Comparison of ENCODE assay signal across 19 cellular contexts in the genomic region with DNA sequence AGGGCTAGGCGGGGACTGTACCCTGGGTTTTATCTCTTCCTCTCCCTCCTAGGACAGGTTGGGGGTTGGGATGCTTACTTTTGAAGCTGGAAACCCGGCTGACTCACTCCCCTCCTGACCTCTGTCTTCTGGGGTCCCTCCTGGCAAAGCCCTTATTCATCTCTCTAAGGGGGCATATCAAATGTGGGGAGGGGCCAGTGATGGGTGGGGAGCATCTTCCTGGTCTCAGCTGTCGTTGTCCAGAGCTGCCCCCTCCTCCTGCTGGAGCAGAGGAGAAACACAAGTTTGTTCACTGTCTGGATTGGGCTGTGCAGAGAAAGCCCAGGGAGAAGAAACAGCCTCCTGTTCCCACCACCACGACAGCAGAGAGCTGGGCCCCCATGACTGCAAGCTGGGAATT.
DNase-seq lines count a peak whose midpoint lies in the region; ATAC-seq, FAIRE-seq and TF ChIP-seq lines count a peak whose summit lies in the region.
"Had no signal": no experiment of that assay in that cellular context is flagged by ENCODE, and none has a peak within 500 bp of the region (broad histone marks: within the 10 kb centered on the region; RNA-seq: fewer than 3 reads in every experiment).

No MANE protein-coding gene starts in this region.

- H3K9me1 ChIP-seq in K562 (ENCODE audit: control insufficient read depth, insufficient read depth, low read length) = no peaks in the 10 kb centered on the region

- no peaks in the 10 kb centered on the region for H3K79me2 ChIP-seq in mammary epithelial cell (ENCODE audit: insufficient read depth, low read length)
- peaks cover 23% of the 10 kb centered on the region; the same call in 2 of the 3 replicates for H3K79me2 ChIP-seq in K562 (ENCODE audit: control insufficient read depth, insufficient read depth, low read length)

- dilution Hi-C loops in mammary epithelial cell (cut with HindIII; ENCODE audit: low sequenced_read_pairs) = loop anchor here (5.0 kb wide), 3 partner anchors 52 to 117 kb away; partner anchors contain the start of gene EXOC3L4

- FAIRE-seq in K562 (lab: Jason Lieb, UNC) (peak; percentile 51), H54 (lab: Jason Lieb, UNC) (no peak)
- FAIRE-seq: A204.1, GM12878, GM19239 had no signal

- no peak overlapping the region for H3K9ac ChIP-seq in mammary epithelial cell (ENCODE audit: insufficient read depth, low read length)
- H3K9ac ChIP-seq in K562 (ENCODE audit: insufficient read depth in 1 of 2, low read depth in 2 of 2, low read length in 2 of 2) = peak overlapping the region; percentile 20 to 74; a peak in 3 of 4 replicates

- H4K20me1 ChIP-seq in mammary epithelial cell (ENCODE audit: insufficient read depth, low read length) (no peaks in the 10 kb centered on the region), K562 (replicated peaks; ENCODE audit: control insufficient read depth, insufficient read depth, low read length) (no peaks in the 10 kb centered on the region)

- TF ChIP-seq RAD21 in K562 (CRISPR knock-in tag; conservative IDR thresholded peaks at IDR 0.05 in 1 of 2, IDR thresholded peaks at IDR 0.05 in 1 of 2) = no peak

- H3K27me3 ChIP-seq in breast epithelium (no peaks in the 10 kb centered on the region), mammary epithelial cell (ENCODE audit: insufficient read depth, low read length) (peaks cover 10% of the 10 kb centered on the region), K562 (ENCODE audit: control insufficient read depth in 2 of 2, insufficient read depth in 2 of 2, low read length in 2 of 2) (no peaks in the 10 kb centered on the region), lower lobe of right lung (ENCODE audit: low read depth) (peaks cover 17% of the 10 kb centered on the region), vagina (no peaks in the 10 kb centered on the region)
- H3K27me3 ChIP-seq: Peyer's patch had no signal

- H3K9me3 ChIP-seq in breast epithelium (peaks cover 0 to 10% of the 10 kb centered on the region in 2 donors), mammary epithelial cell (replicated peaks; ENCODE audit: insufficient read depth, low read length) (peaks cover 8% of the 10 kb centered on the region), K562 (replicated peaks; ENCODE audit: control insufficient read depth, insufficient read depth, low read depth, low read length) (peaks cover 6% of the 10 kb centered on the region), lower lobe of right lung (peaks cover 10% of the 10 kb centered on the region), vagina (peaks cover 3% of the 10 kb centered on the region)

- H2AFZ ChIP-seq in mammary epithelial cell (ENCODE audit: low read depth, low read length) (no peak overlapping the region), K562 (ENCODE audit: low read depth, low read length) (peak overlapping the region; percentile 59)

- ATAC-seq in K562 (peak; percentile 51), lower lobe of right lung (no peak)
- ATAC-seq: activated CD8-positive, alpha-beta T cell treated with anti-CD3 and anti-CD28 coated beads for 36 hours; GM12878 had no signal

- CTCF ChIA-PET in mammary epithelial cell (lab: Charles Lee; ENCODE audit: low non-redundant PET) = no interaction called here
- CTCF ChIA-PET in K562 (lab: Yijun Ruan, JAX; ENCODE audit: low intra/inter-chr PET ratio) = no interaction called here

- no TSS peak for BruUV-seq in mammary epithelial cell (replicated peaks; lab: Mats Ljungman, UMichigan)
- no TSS peak for BruUV-seq in K562 (replicated peaks; lab: Mats Ljungman, UMichigan)

- H3K36me3 ChIP-seq in breast epithelium (no peaks in the 10 kb centered on the region), mammary epithelial cell (ENCODE audit: insufficient read depth, low read length) (no peaks in the 10 kb centered on the region), K562 (ENCODE audit: control insufficient read depth, insufficient read depth, low read length) (no peaks in the 10 kb centered on the region), lower lobe of right lung (no peaks in the 10 kb centered on the region), vagina (no peaks in the 10 kb centered on the region)
- H3K36me3 ChIP-seq: Peyer's patch had no signal

- intact Hi-C loops in breast epithelium (cut with DNase I; ENCODE audit: low total_unique reads) = no loop called here
- intact Hi-C loops in mammary epithelial cell (cut with micrococcal nuclease) = no loop called here
- intact Hi-C loops in K562 (cut with micrococcal nuclease) = loop anchor here (10.0 kb wide), 1 partner anchor 76 kb away; no protein-coding TSS in a partner anchor
- intact Hi-C loops in lower lobe of right lung (cut with DNase I) = no loop called here
- intact Hi-C loops in vagina (cut with DNase I) = loop anchor here (5.0 kb wide), 1 partner anchor 87 kb away; the partner anchor contains the start of gene TNFAIP2

- TF ChIP-seq EP300 in K562 (IDR thresholded peaks at IDR 0.05; ENCODE audit: low read length) = no peak

- WGBS in mammary epithelial cell (ENCODE audit: low coverage, missing lambda C conversion rate) = 76% methylated on average over 3 of the region's 4 CpGs
- 0% methylated on average over 2 of the region's 4 CpGs for WGBS in K562 (ENCODE audit: insufficient coverage, low coverage, missing lambda C conversion rate)

- in situ Hi-C loops in mammary epithelial cell (cut with MboI; ENCODE audit: low sequenced_read_pairs in 2 of 2) = no loop called here
- in situ Hi-C loops in K562 (cut with MboI) = no loop called here

- H3K4me1 ChIP-seq in breast epithelium (no peaks in the 10 kb centered on the region), mammary epithelial cell (ENCODE audit: insufficient read depth, low read length) (peaks cover 7% of the 10 kb centered on the region), K562 (replicated peaks in 1 of 2; ENCODE audit: control insufficient read depth in 2 of 2, insufficient read depth in 2 of 2, low read length in 2 of 2) (peaks cover 18 to 35% of the 10 kb centered on the region in 2 experiments; a peak in 4 of 5 replicates), lower lobe of right lung (no peaks in the 10 kb centered on the region), vagina (peaks cover 31% of the 10 kb centered on the region)

- H3K4me3 ChIP-seq in breast epithelium (peak overlapping the region; percentile 52 to 73 (median 55)), mammary epithelial cell (replicated peaks in 1 of 3; ENCODE audit: insufficient read depth in 1 of 3, low read depth in 2 of 3, low read length in 3 of 3) (no peak overlapping the region), K562 (no peak overlapping the region), lower lobe of right lung (peak overlapping the region; percentile 55), vagina (peak overlapping the region; percentile 49 to 51)
- H3K4me3 ChIP-seq: GM12878 had no signal

- DNase-seq in breast epithelium (ENCODE audit: low spot score in 2 of 2) (no peak), mammary epithelial cell (no peak), K562 (ENCODE audit: extremely low read depth in 1 of 4, low spot score in 3 of 4) (peak; percentile 31 to 58 (median 44)), lower lobe of right lung (no peak), vagina (ENCODE audit: extremely low spot score in 2 of 2) (no peak), H54 (ENCODE audit: insufficient read length, low spot score) (no peak), DMS79 treated with DMSO at 0.1 percent for 48 hours (lab: John Stamatoyannopoulos, UW) (no peak), SIG-M5 (lab: John Stamatoyannopoulos, UW) (no peak)
- DNase-seq: activated CD8-positive, alpha-beta T cell treated with anti-CD3 and anti-CD28 coated beads for 36 hours; activated gamma-delta T cell; central memory CD4-positive, alpha-beta T cell; DMS79; NCI-H1048; Peyer's patch; T-helper 9 cell had no signal

- H3K4me2 ChIP-seq in mammary epithelial cell (ENCODE audit: insufficient read depth, low read depth, low read length) (no peak overlapping the region), K562 (ENCODE audit: insufficient read depth, low read length) (peak overlapping the region; percentile 63)

- POLR2A ChIA-PET in K562 (lab: Yijun Ruan, JAX) = interaction anchor here (1.3 to 1.7 kb wide), 3 partner anchors 8 to 125 kb away, joined by 3 to 7 read pairs (median 3); partner anchors contain the start of gene EIF5

- H3K27ac ChIP-seq in breast epithelium (peak overlapping the region; percentile 62 to 85), mammary epithelial cell (ENCODE audit: insufficient read depth, low read depth, low read length) (no peak overlapping the region), K562 (ENCODE audit: extremely low read depth, low read depth, low read length) (peak overlapping the region; percentile 41), lower lobe of right lung (no peak overlapping the region), vagina (peak overlapping the region; percentile 90)
- H3K27ac ChIP-seq: epithelial cell of prostate had no signal

- TF ChIP-seq CTCF in breast epithelium (IDR thresholded peaks at IDR 0.05) = no peak
- TF ChIP-seq CTCF in mammary epithelial cell (conservative IDR thresholded peaks at IDR 0.05 in 1 of 2, IDR thresholded peaks at IDR 0.05 in 1 of 2; ENCODE audit: extremely low read depth in 1 of 2, insufficient read depth in 1 of 2, low read depth in 1 of 2, low read length in 2 of 2) = no peak
- TF ChIP-seq CTCF in K562 (IDR thresholded peaks at IDR 0.05 in 2 of 3, conservative IDR thresholded peaks at IDR 0.05 in 1 of 3; ENCODE audit: insufficient read depth in 2 of 3, low read depth in 1 of 3, low read length in 3 of 3) = 0 out of 6 replicates have a peak, but pooled peaks of 1 of the 3 experiments have one; percentile 13
- no peak for TF ChIP-seq CTCF in lower lobe of right lung (IDR thresholded peaks at IDR 0.05)
- TF ChIP-seq CTCF in vagina (IDR thresholded peaks at IDR 0.05) = peak in 1 of 3 experiments; percentile 18

- TF ChIP-seq POLR2A in breast epithelium (IDR thresholded peaks at IDR 0.05) (no peak), K562 (conservative IDR thresholded peaks at IDR 0.05) (no peak), vagina (IDR thresholded peaks at IDR 0.05) (no peak), H54 (IDR thresholded peaks at IDR 0.05; ENCODE audit: low read depth, low read length) (no peak)

TF ChIP-seq in K562, 482 proteins besides CTCF, POLR2A, EP300 and RAD21:
- TF ChIP-seq, protein P1, sequence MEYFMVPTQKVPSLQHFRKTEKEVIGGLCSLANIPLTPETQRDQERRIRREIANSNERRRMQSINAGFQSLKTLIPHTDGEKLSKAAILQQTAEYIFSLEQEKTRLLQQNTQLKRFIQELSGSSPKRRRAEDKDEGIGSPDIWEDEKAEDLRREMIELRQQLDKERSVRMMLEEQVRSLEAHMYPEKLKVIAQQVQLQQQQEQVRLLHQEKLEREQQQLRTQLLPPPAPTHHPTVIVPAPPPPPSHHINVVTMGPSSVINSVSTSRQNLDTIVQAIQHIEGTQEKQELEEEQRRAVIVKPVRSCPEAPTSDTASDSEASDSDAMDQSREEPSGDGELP (CRISPR knock-in tag; IDR thresholded peaks at IDR 0.05; ENCODE audit: borderline replicate concordance) = peak; percentile 72
- TF ChIP-seq DNMT1 (IDR thresholded peaks at IDR 0.05) = no peak
- TF ChIP-seq KAT7 (CRISPR knock-in tag; IDR thresholded peaks at IDR 0.05; ENCODE audit: borderline replicate concordance) = peak; percentile 25; the same call in 1 of the 2 replicates
- TF ChIP-seq NRF1 (conservative IDR thresholded peaks at IDR 0.05 in 1 of 2, IDR thresholded peaks at IDR 0.05 in 1 of 2) = no peak
- peak; percentile 32; the same call in 1 of the 2 replicates for TF ChIP-seq DPF2 (IDR thresholded peaks at IDR 0.05)

Comparison
In these comparisons a context has a peak if more than half of its experiments do, and no peak if none do; other contexts are left out.
1. H3K27ac ChIP-seq: peak in breast epithelium (2 of 2), K562 (single experiment) and vagina (single experiment); none in mammary epithelial cell (single experiment) and lower lobe of right lung (single experiment).
2. H3K4me3 ChIP-seq: peak in breast epithelium (3 of 3), lower lobe of right lung (single experiment) and vagina (2 of 2); none in mammary epithelial cell (0 of 3) and K562 (single experiment).
3. DNase-seq: peak in K562 (4 of 4); none in breast epithelium (0 of 2), mammary epithelial cell (single experiment), lower lobe of right lung (single experiment), vagina (0 of 2), H54 (single experiment), DMS79 treated with DMSO at 0.1 percent for 48 hours (single experiment) and SIG-M5 (single experiment).
4. intact Hi-C loops: an anchor here in K562 (10.0 kb wide) and vagina (5.0 kb wide); none called in breast epithelium, mammary epithelial cell and lower lobe of right lung.